ENCODE assay signal across 1 cellular context in the genomic region with DNA sequence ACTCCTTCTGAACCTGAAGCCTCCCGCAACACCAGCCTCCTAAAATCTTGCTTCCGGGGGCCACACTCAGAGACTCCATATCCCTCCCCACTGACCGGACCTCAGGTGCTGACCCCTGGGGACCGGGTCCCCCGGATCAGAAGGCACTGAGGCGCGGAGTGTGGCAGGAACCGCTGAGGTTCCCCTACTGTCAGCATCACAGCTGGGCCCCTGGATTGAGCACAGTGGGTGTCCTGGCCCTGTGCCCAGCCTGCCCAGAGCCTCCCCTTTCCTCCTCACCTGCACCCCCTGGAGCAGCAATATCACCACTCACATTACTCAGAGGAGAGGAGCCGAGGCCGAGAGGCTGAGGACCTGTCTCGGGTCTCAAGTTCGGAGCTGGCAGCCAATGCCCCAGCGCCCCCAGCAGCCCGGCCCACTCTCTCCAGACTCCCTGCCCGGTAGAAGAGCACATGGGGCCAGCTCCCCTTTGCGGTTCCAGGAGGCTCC.
TF ChIP-seq lines count a peak whose summit lies in the region.

No MANE protein-coding gene starts in this region.

TF ChIP-seq in K562, 482 proteins besides CTCF, POLR2A, EP300 and RAD21:
- TF ChIP-seq ZBTB8A (IDR thresholded peaks at IDR 0.05; ENCODE audit: partially characterized antibody) = no peak
- TF ChIP-seq GATAD2B (IDR thresholded peaks at IDR 0.05; ENCODE audit: borderline replicate concordance) = no peak
- TF ChIP-seq, protein P1, sequence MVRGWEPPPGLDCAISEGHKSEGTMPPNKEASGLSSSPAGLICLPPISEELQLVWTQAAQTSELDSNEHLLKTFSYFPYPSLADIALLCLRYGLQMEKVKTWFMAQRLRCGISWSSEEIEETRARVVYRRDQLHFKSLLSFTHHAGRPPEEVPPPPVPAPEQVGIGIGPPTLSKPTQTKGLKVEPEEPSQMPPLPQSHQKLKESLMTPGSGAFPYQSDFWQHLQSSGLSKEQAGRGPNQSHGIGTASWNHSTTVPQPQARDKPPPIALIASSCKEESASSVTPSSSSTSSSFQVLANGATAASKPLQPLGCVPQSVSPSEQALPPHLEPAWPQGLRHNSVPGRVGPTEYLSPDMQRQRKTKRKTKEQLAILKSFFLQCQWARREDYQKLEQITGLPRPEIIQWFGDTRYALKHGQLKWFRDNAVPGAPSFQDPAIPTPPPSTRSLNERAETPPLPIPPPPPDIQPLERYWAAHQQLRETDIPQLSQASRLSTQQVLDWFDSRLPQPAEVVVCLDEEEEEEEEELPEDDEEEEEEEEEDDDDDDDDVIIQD (CRISPR knock-in tag; IDR thresholded peaks at IDR 0.05) = no peak
- TF ChIP-seq CCAR2 (IDR thresholded peaks at IDR 0.05; ENCODE audit: low read depth, low read length) = no peak
- peak; percentile 43; the same call in 1 of the 2 replicates for TF ChIP-seq NFIC (IDR thresholded peaks at IDR 0.05)
